Comparison of ENCODE assay signal across 13 cellular contexts in genomic region chr6:116017546-116018276, GRCh38. TPM values are rescaled to one million over a fixed set of nuclear protein-coding genes. Genes with fewer than 3 reads are reported as not detected.
DNase-seq lines count a peak whose midpoint lies in the region; ATAC-seq and TF ChIP-seq lines count a peak whose summit lies in the region.
"Had no signal": no experiment of that assay in that cellular context is flagged by ENCODE, and none has a peak within 500 bp of the region (broad histone marks: within the 10 kb centered on the region; RNA-seq: fewer than 3 reads in every experiment).

No MANE protein-coding gene starts in this region.

- peaks cover 22% of the 10 kb centered on the region for H3K4me1 ChIP-seq in mucosa of descending colon (ENCODE audit: low read depth)

- H3K36me3 Mint-ChIP-seq in brain, result no peaks in the 10 kb centered on the region

- no peaks in the 10 kb centered on the region for H3K36me3 ChIP-seq in mucosa of descending colon (ENCODE audit: low read depth)
- H3K36me3 ChIP-seq: BLaER1 treated with 17β-estradiol and CSF1 and Interleukin-3, amounts not matched to agents 10 nM and 100 nM had no signal

- H3K4me3 ChIP-seq in GM08714 (ENCODE audit: low read length), result peak overlapping the region; percentile 26; the same call in 1 of the 2 replicates
- no peak overlapping the region for H3K4me3 ChIP-seq in mucosa of descending colon

- no peaks in the 10 kb centered on the region for H3K9me3 ChIP-seq in mucosa of descending colon

- H3K27ac Mint-ChIP-seq in brain, result peak overlapping the region in 3 of 5 experiments; percentile 8 to 76 (median 9)
- H3K27ac Mint-ChIP-seq: activated CD4-positive, alpha-beta T cell treated with anti-CD3 and anti-CD28 coated beads for 36 hours had no signal

- no peaks in the 10 kb centered on the region for H3K9me3 Mint-ChIP-seq in brain
- H3K9me3 Mint-ChIP-seq: central memory CD8-positive, alpha-beta T cell had no signal

- H3K4me1 Mint-ChIP-seq in brain, result peaks cover 28% of the 10 kb centered on the region
- H3K4me1 Mint-ChIP-seq: activated CD4-positive, alpha-beta T cell treated with anti-CD3 and anti-CD28 coated beads for 36 hours; central memory CD8-positive, alpha-beta T cell had no signal

- intact Hi-C loops in mucosa of descending colon (cut with DNase I, micrococcal nuclease), result no loop called here

- H3K4me3 Mint-ChIP-seq in brain, result peak overlapping the region in 2 of 5 experiments; percentile 1 to 45
- H3K4me3 Mint-ChIP-seq: activated CD4-positive, alpha-beta T cell treated with anti-CD3 and anti-CD28 coated beads for 36 hours; central memory CD8-positive, alpha-beta T cell had no signal

- ATAC-seq in GM21786 (IDR thresholded peaks at IDR 0.05; ENCODE audit: unreplicated experiment), result peak; percentile 6
- peak; percentile 45 for ATAC-seq in mucosa of descending colon
- no peak for ATAC-seq in HG03139 (IDR thresholded peaks at IDR 0.05; ENCODE audit: unreplicated experiment)
- ATAC-seq: activated CD4-positive, alpha-beta T cell treated with anti-CD3 and anti-CD28 coated beads for 36 hours had no signal

- no peak for DNase-seq in mucosa of descending colon
- DNase-seq in NCI-H2081 treated with DMSO at 0.1 percent for 48 hours (lab: John Stamatoyannopoulos, UW), result no peak
- no peak for DNase-seq in dermis blood vessel endothelial cell
- DNase-seq in GM19238 (ENCODE audit: insufficient read length, low spot score), result no peak
- DNase-seq: activated CD4-positive, alpha-beta T cell treated with anti-CD3 and anti-CD28 coated beads for 36 hours; MV-4-11; NCI-H526 treated with DMSO at 0.1 percent for 48 hours had no signal

- peaks cover 6% of the 10 kb centered on the region for H3K27me3 Mint-ChIP-seq in brain

- TF ChIP-seq CTCF in brain (conservative IDR thresholded peaks at IDR 0.05) (no peak), mucosa of descending colon (IDR thresholded peaks at IDR 0.05) (no peak)

RNA-seq across cellular contexts. Expression of gene FRK, which starts 43.0 kb away (rescaled TPM):
- 0.19 TPM for polyA plus RNA-seq in brain (ENCODE audit: insufficient read depth, low read depth, low replicate concordance)
- total RNA-seq in mucosa of descending colon (10 to 100 TPM in 2 of 3 donors, 1 to 10 TPM in 1; 8.0 to 25.8 (median 23.2) TPM), dermis blood vessel endothelial cell (0.05 and 0.17 TPM in 2 replicates)
